In genomic region chr2:5497874-5498273, GRCh38 we compare ENCODE assay signal across 24 cellular contexts.
DNase-seq lines count a peak whose midpoint lies in the region; FAIRE-seq and TF ChIP-seq lines count a peak whose summit lies in the region.
"Had no signal": no experiment of that assay in that cellular context is flagged by ENCODE, and none has a peak within 500 bp of the region (broad histone marks: within the 10 kb centered on the region; RNA-seq: fewer than 3 reads in every experiment).

No MANE protein-coding gene starts in this region.

- H4K20me1 ChIP-seq in H1 (replicated peaks in 1 of 2; ENCODE audit: control insufficient read depth in 1 of 2, insufficient read depth in 2 of 2, low read length in 2 of 2): no peaks in the 10 kb centered on the region
- H4K20me1 ChIP-seq: BLaER1 treated with 17β-estradiol and CSF1 and Interleukin-3, amounts not matched to agents 10 nM and 100 nM had no signal

- CTCF ChIA-PET in H1 (lab: Charles Lee; ENCODE audit: partially characterized antibody): no interaction called here

- H2BK5ac ChIP-seq in H1 (ENCODE audit: low read depth, low read length) (no peak overlapping the region), mesendoderm (ENCODE audit: low read length) (no peak overlapping the region)

- H4K5ac ChIP-seq in H1 (ENCODE audit: insufficient read length, low read depth, low read length): no peak overlapping the region
- H4K5ac ChIP-seq in mesendoderm (ENCODE audit: low read length): no peak overlapping the region

- no peak overlapping the region for H2AK5ac ChIP-seq in H1 (ENCODE audit: low read depth, low read length)
- H2AK5ac ChIP-seq in mesendoderm (ENCODE audit: low read length): no peak overlapping the region

- WGBS in H1 (ENCODE audit: extremely low coverage in 1 of 2, insufficient coverage in 1 of 2, insufficient read length in 1 of 2, insufficient replicate concordance in 2 of 2, low coverage in 1 of 2, low lambda C conversion rate in 2 of 2, missing lambda C conversion rate in 1 of 2), 2 experiments: 95% methylated on average over 10 of the region's 10 CpGs; no CpG with 5 or more reads in 1 of the 2 experiments
- no CpG with 5 or more reads among the region's 10 CpGs for WGBS in mesendoderm (ENCODE audit: extremely low coverage, insufficient coverage, low lambda C conversion rate)
- WGBS in stomach, 5 donors: 52 to 82% (median 64%) methylated on average over 10 of the region's 10 CpGs

- no peak overlapping the region for H3K4me2 ChIP-seq in H1 (ENCODE audit: insufficient read depth in 1 of 2, low read depth in 2 of 2, low read length in 2 of 2)
- H3K4me2 ChIP-seq in mesendoderm (ENCODE audit: low read length): no peak overlapping the region
- H3K4me2 ChIP-seq: A549; BLaER1 treated with 17β-estradiol and CSF1 and Interleukin-3, amounts not matched to agents 10 nM and 100 nM had no signal

- FAIRE-seq in H1 (lab: Jason Lieb, UNC): no peak
- FAIRE-seq: A549, D721Med, GM12878, GM12892, GM19239 had no signal

- TF ChIP-seq EP300 in H1 (IDR thresholded peaks at IDR 0.05; ENCODE audit: borderline replicate concordance in 1 of 2, low read depth in 2 of 2, low read length in 2 of 2): no peak
- no peak for TF ChIP-seq EP300 in stomach (IDR thresholded peaks at IDR 0.05)

- H3K79me1 ChIP-seq in H1 (ENCODE audit: low read depth, low read length) (no peaks in the 10 kb centered on the region), mesendoderm (ENCODE audit: low read length) (no peaks in the 10 kb centered on the region)

- H3K36me3 ChIP-seq in H1 (ENCODE audit: control insufficient read depth in 2 of 4, insufficient read depth in 4 of 4, low read length in 3 of 4): no peaks in the 10 kb centered on the region
- no peaks in the 10 kb centered on the region for H3K36me3 ChIP-seq in mesendoderm (ENCODE audit: control insufficient read depth, insufficient read depth, low read length)
- no peaks in the 10 kb centered on the region for H3K36me3 ChIP-seq in stomach
- H3K36me3 ChIP-seq: BLaER1 treated with 17β-estradiol and CSF1 and Interleukin-3, amounts not matched to agents 10 nM and 100 nM had no signal

- no peak overlapping the region for H4K8ac ChIP-seq in H1 (ENCODE audit: extremely low read depth, insufficient read depth, low read length)
- H4K8ac ChIP-seq in mesendoderm (ENCODE audit: low read depth, low read length): no peak overlapping the region

- H3K4me3 ChIP-seq in H1 (ENCODE audit: extremely low read depth in 1 of 4, insufficient read depth in 2 of 4, low read depth in 3 of 4, low read length in 4 of 4) (no peak overlapping the region), mesendoderm (ENCODE audit: low read length) (no peak overlapping the region), stomach (no peak overlapping the region)
- H3K4me3 ChIP-seq: A549; BLaER1 treated with 17β-estradiol and CSF1 and Interleukin-3, amounts not matched to agents 10 nM and 100 nM; GM12878 had no signal

- H3K79me2 ChIP-seq in H1 (ENCODE audit: control insufficient read depth in 1 of 2, insufficient read depth in 2 of 2, low read length in 2 of 2) (no peaks in the 10 kb centered on the region), mesendoderm (ENCODE audit: control insufficient read depth, insufficient read depth, low read length) (no peaks in the 10 kb centered on the region)

- H3K4me1 ChIP-seq in H1 (replicated peaks in 1 of 4; ENCODE audit: control insufficient read depth in 3 of 4, insufficient read depth in 4 of 4, low read length in 3 of 4) (peaks cover 0 to 12% (median 6%) of the 10 kb centered on the region in 4 experiments; a peak in 6 of 7 replicates), mesendoderm (ENCODE audit: control insufficient read depth, low read depth, low read length) (no peaks in the 10 kb centered on the region), stomach (peaks cover 0 to 4% (median 0%) of the 10 kb centered on the region in 4 donors)
- H3K4me1 ChIP-seq: A549; BLaER1 treated with 17β-estradiol and CSF1 and Interleukin-3, amounts not matched to agents 10 nM and 100 nM; Caco-2 had no signal

- intact Hi-C loops in stomach (cut with DNase I; ENCODE audit: low total_unique reads): no loop called here

- H3K23me2 ChIP-seq in H1 (ENCODE audit: low read depth, low read length): no peaks in the 10 kb centered on the region

- no peak for TF ChIP-seq RAD21 in H1 (IDR thresholded peaks at IDR 0.05 in 1 of 2, conservative IDR thresholded peaks at IDR 0.05 in 1 of 2; ENCODE audit: low read depth in 2 of 2, low read length in 2 of 2)

- H2BK20ac ChIP-seq in H1 (ENCODE audit: low read length): no peak overlapping the region

- H3K27ac ChIP-seq in H1 (ENCODE audit: low read depth, low read length): no peak overlapping the region
- no peak overlapping the region for H3K27ac ChIP-seq in mesendoderm (ENCODE audit: low read depth, low read length)
- no peak overlapping the region for H3K27ac ChIP-seq in stomach
- H3K27ac ChIP-seq: 22Rv1; A549; BLaER1 treated with 17β-estradiol and CSF1 and Interleukin-3, amounts not matched to agents 10 nM and 100 nM; C4-2B had no signal

- no peak overlapping the region for H3K14ac ChIP-seq in H1 (ENCODE audit: insufficient read length)

- POLR2A ChIA-PET in H1 (lab: Charles Lee; ENCODE audit: partially characterized antibody): no interaction called here

- H3K27me3 ChIP-seq in H1 (replicated peaks in 1 of 4; ENCODE audit: control insufficient read depth in 3 of 4, extremely low read depth in 1 of 4, insufficient read depth in 3 of 4, low read length in 3 of 4) (no peaks in the 10 kb centered on the region), mesendoderm (ENCODE audit: insufficient read depth, low read length, poor library complexity) (no peaks in the 10 kb centered on the region), stomach (peaks cover 0 to 7% (median 0%) of the 10 kb centered on the region in 3 donors)
- H3K27me3 ChIP-seq: BLaER1 treated with 17β-estradiol and CSF1 and Interleukin-3, amounts not matched to agents 10 nM and 100 nM had no signal

- H3K18ac ChIP-seq in H1 (ENCODE audit: extremely low read depth, low read length) (no peak overlapping the region), mesendoderm (ENCODE audit: low read length) (no peak overlapping the region)

- TF ChIP-seq CTCF in H1 (IDR thresholded peaks at IDR 0.05; ENCODE audit: control extremely low read depth in 1 of 3, insufficient read depth in 1 of 3, low read depth in 1 of 3, low read length in 3 of 3) (no peak), stomach (IDR thresholded peaks at IDR 0.05) (no peak)

- H2BK120ac ChIP-seq in H1 (replicated peaks; ENCODE audit: low read depth, low read length) (no peak overlapping the region), mesendoderm (ENCODE audit: low read depth, low read length) (no peak overlapping the region)

- no peak for DNase-seq in H1 (ENCODE audit: low read depth in 1 of 2, low spot score in 2 of 2)
- DNase-seq in mesendoderm: peak; percentile 77
- peak; percentile 33 for DNase-seq in stomach
- DNase-seq in effector CD4-positive, alpha-beta T cell: no peak
- no peak for DNase-seq in DMS 273 treated with DMSO at 0.1 percent for 48 hours (lab: John Stamatoyannopoulos, UW)
- DNase-seq: AML-193; Caco-2; Calu3; CD4-positive, alpha-beta T cell; CD8-positive, alpha-beta T cell; DMS153; DMS53; DMS79; DND-41; EL; GDM1 had no signal

- H3K9ac ChIP-seq in H1 (replicated peaks in 1 of 4; ENCODE audit: extremely low read depth in 1 of 4, low read depth in 3 of 4, low read length in 3 of 4) (no peak overlapping the region), mesendoderm (ENCODE audit: low read length) (no peak overlapping the region)
- H3K9ac ChIP-seq: BLaER1 treated with 17β-estradiol and CSF1 and Interleukin-3, amounts not matched to agents 10 nM and 100 nM had no signal

- H3K56ac ChIP-seq in H1 (replicated peaks; ENCODE audit: insufficient read length, low read depth, low read length) (no peak overlapping the region), mesendoderm (ENCODE audit: low read length) (no peak overlapping the region)

- H3K23ac ChIP-seq in H1 (ENCODE audit: insufficient read length): no peak overlapping the region
- no peak overlapping the region for H3K23ac ChIP-seq in mesendoderm (ENCODE audit: low read length)

- H3K4ac ChIP-seq in H1 (replicated peaks; ENCODE audit: insufficient read length, low read depth, low read length) (no peak overlapping the region), mesendoderm (ENCODE audit: low read depth, low read length) (no peak overlapping the region)

- H2BK12ac ChIP-seq in H1 (ENCODE audit: low read depth, low read length): no peak overlapping the region

- no peak overlapping the region for H4K91ac ChIP-seq in H1 (replicated peaks; ENCODE audit: insufficient read length, low read length)

- no peak for TF ChIP-seq POLR2A in H1 (IDR thresholded peaks at IDR 0.05; ENCODE audit: control extremely low read depth in 1 of 2, low read depth in 2 of 2, low read length in 2 of 2)
- TF ChIP-seq POLR2A in stomach (IDR thresholded peaks at IDR 0.05): no peak

- no peaks in the 10 kb centered on the region for H3K9me3 ChIP-seq in H1 (ENCODE audit: insufficient read depth in 2 of 2, low read depth in 1 of 2, low read length in 1 of 2)
- no peaks in the 10 kb centered on the region for H3K9me3 ChIP-seq in stomach
- H3K9me3 ChIP-seq: A549; BLaER1 treated with 17β-estradiol and CSF1 and Interleukin-3, amounts not matched to agents 10 nM and 100 nM; Caco-2 had no signal

- peak overlapping the region; percentile 81 for H2BK15ac ChIP-seq in H1 (ENCODE audit: low read length)
- no peak overlapping the region for H2BK15ac ChIP-seq in mesendoderm (replicated peaks; ENCODE audit: low read depth)

- no peak overlapping the region for H2AFZ ChIP-seq in H1 (ENCODE audit: low read length)

TF ChIP-seq in H1, 55 proteins besides CTCF, POLR2A, EP300 and RAD21:
- TF ChIP-seq YY1 (IDR thresholded peaks at IDR 0.05; ENCODE audit: low read depth, low read length): no peak
- no peak for TF ChIP-seq SP4 (IDR thresholded peaks at IDR 0.05; ENCODE audit: low read length)
- no peak for TF ChIP-seq KDM4A (IDR thresholded peaks at IDR 0.05; ENCODE audit: low read depth, low read length, severe bottlenecking)
- no peak for TF ChIP-seq GTF2F1 (IDR thresholded peaks at IDR 0.05; ENCODE audit: borderline replicate concordance, low read depth, low read length)
- no peak for TF ChIP-seq NANOG (IDR thresholded peaks at IDR 0.05; ENCODE audit: insufficient read depth, low read depth, low read length, poor library complexity, severe bottlenecking)
- no peak for TF ChIP-seq TAF7 (optimal IDR thresholded peaks at IDR 0.05; ENCODE audit: borderline replicate concordance, low read depth, low read length)
- no peak for TF ChIP-seq TEAD4 (IDR thresholded peaks at IDR 0.05; ENCODE audit: low read depth, low read length)
- no peak for TF ChIP-seq CHD2 (IDR thresholded peaks at IDR 0.05; ENCODE audit: low read length)
- no peak for TF ChIP-seq POU5F1 (IDR thresholded peaks at IDR 0.05; ENCODE audit: low read depth, low read length)
- no peak for TF ChIP-seq KDM1A (IDR thresholded peaks at IDR 0.05; ENCODE audit: borderline replicate concordance, low read length)
- no peak for TF ChIP-seq BCL11A (IDR thresholded peaks at IDR 0.05; ENCODE audit: low read depth in 2 of 2, low read length in 2 of 2)

Comparison
In these comparisons a context has a peak if more than half of its experiments do, and no peak if none do; other contexts are left out.
1. DNase-seq: peak in mesendoderm (single experiment) and stomach (single experiment); none in H1 (0 of 2), effector CD4-positive, alpha-beta T cell (single experiment) and DMS 273 treated with DMSO at 0.1 percent for 48 hours (single experiment).